ENCODE assay signal across 7 cellular contexts in genomic region chr4:3879681-3880594, GRCh38.
DNase-seq lines count a peak whose midpoint lies in the region; ATAC-seq, FAIRE-seq and TF ChIP-seq lines count a peak whose summit lies in the region.

No MANE protein-coding gene starts in this region.

- no peaks in the 10 kb centered on the region for H3K9me3 ChIP-seq in vagina

- no peak overlapping the region for H3K4me3 ChIP-seq in vagina

- H3K27me3 Mint-ChIP-seq in T-cell, result peaks cover 41 to 56% of the 10 kb centered on the region in 2 donors

- DNase-seq in GM19240 (ENCODE audit: insufficient read length, low spot score), result peak; percentile 18
- peak in 27 of 34 experiments; percentile 13 to 61 (median 36) for DNase-seq in T-cell
- DNase-seq in frontal cortex (ENCODE audit: low spot score in 2 of 2), result peak; percentile 15 to 18
- peak; percentile 10 for DNase-seq in stimulated activated CD8-positive, alpha-beta memory T cell treated with anti-CD3 and anti-CD28 coated beads, Interleukin-12 subunit alpha, Interleukin-12 subunit beta, amount 100 ng/mL, for 4 hours (ENCODE audit: low read depth)
- no peak for DNase-seq in vagina (ENCODE audit: extremely low spot score in 2 of 2)
- DNase-seq in KBM-7, result no peak

- H3K4me3 Mint-ChIP-seq in T-cell, result peak overlapping the region; percentile 26 to 71 (median 54)

- intact Hi-C loops in vagina (cut with DNase I), result no loop called here

- H3K36me3 ChIP-seq in vagina, result no peaks in the 10 kb centered on the region

- FAIRE-seq in frontal cortex (lab: Jason Lieb, UNC), result no peak

- peaks cover 14 to 19% (median 17%) of the 10 kb centered on the region in 3 donors for H3K4me1 Mint-ChIP-seq in T-cell

- POLR2A ChIA-PET in T-cell (lab: Charles Lee), result no interaction called here

- CTCF ChIA-PET in T-cell (lab: Charles Lee), result interaction anchor here in 1 of 2 donors (0.6 to 1.5 kb wide), 5 partner anchors 9 to 773 kb away, joined by 3 to 9 read pairs (median 6); no protein-coding TSS in a partner anchor

- H3K9me3 Mint-ChIP-seq in T-cell, result peaks cover 0 to 12% (median 5%) of the 10 kb centered on the region in 3 donors

- peak overlapping the region in 1 of 2 donors; percentile 42 for H3K27ac Mint-ChIP-seq in T-cell

- TF ChIP-seq CTCF in vagina (IDR thresholded peaks at IDR 0.05), result no peak

- no peaks in the 10 kb centered on the region for H3K27me3 ChIP-seq in vagina

- in situ Hi-C loops in KBM-7 (cut with MboI; ENCODE audit: low pct_unique_long_range_greater_than_20kb, low sequenced_read_pairs), result no loop called here

- H3K4me1 ChIP-seq in vagina, result peaks cover 14% of the 10 kb centered on the region

- no peak for TF ChIP-seq POLR2A in vagina (IDR thresholded peaks at IDR 0.05)

- no peaks in the 10 kb centered on the region for H3K36me3 Mint-ChIP-seq in T-cell

- ATAC-seq in T-cell (replicated peaks in 1 of 4), result peak; percentile 45 to 78 (median 69)
- no peak for ATAC-seq in HG03442 (IDR thresholded peaks at IDR 0.05; ENCODE audit: unreplicated experiment)

- H3K27ac ChIP-seq in vagina, result no peak overlapping the region

Comparison
In these comparisons a context has a peak if more than half of its experiments do, and no peak if none do; other contexts are left out.
1. DNase-seq: peak in GM19240 (single experiment), T-cell (27 of 34), frontal cortex (2 of 2) and stimulated activated CD8-positive, alpha-beta memory T cell treated with anti-CD3 and anti-CD28 coated beads, Interleukin-12 subunit alpha, Interleukin-12 subunit beta, amount 100 ng/mL, for 4 hours (single experiment); none in vagina (0 of 2) and KBM-7 (single experiment).